Comparison of ENCODE assay signal across 1 cellular context in genomic region chr18:50967714-50968661, GRCh38.
TF ChIP-seq lines count a peak whose summit lies in the region.

Gene ELAC1 (plus strand): TSS chr18:50968040. CDS start chr18:50974405, 6,365 bp downstream.

TF ChIP-seq in IMR-90, 13 proteins besides CTCF, POLR2A, EP300 and RAD21:
- TF ChIP-seq MAFK (IDR thresholded peaks at IDR 0.05; ENCODE audit: low read depth, low read length) (0 out of 2 replicates have a peak, but pooled peaks have one; percentile 16), RCOR1 (IDR thresholded peaks at IDR 0.05; ENCODE audit: insufficient replicate concordance, low read length) (peak; percentile 29), NFE2L2 (IDR thresholded peaks at IDR 0.05; ENCODE audit: low read depth, low read length) (no peak), FOS (IDR thresholded peaks at IDR 0.05; ENCODE audit: low read depth, low read length) (no peak), MAZ (IDR thresholded peaks at IDR 0.05; ENCODE audit: borderline replicate concordance, low read depth, low read length) (0 out of 2 replicates have a peak, but pooled peaks have one; percentile 28), MXI1 (IDR thresholded peaks at IDR 0.05; ENCODE audit: borderline replicate concordance, low read depth, low read length) (peak; percentile 64; the same call in 1 of the 2 replicates)
